1 cellular context compared by ENCODE assay signal in the genomic region with DNA sequence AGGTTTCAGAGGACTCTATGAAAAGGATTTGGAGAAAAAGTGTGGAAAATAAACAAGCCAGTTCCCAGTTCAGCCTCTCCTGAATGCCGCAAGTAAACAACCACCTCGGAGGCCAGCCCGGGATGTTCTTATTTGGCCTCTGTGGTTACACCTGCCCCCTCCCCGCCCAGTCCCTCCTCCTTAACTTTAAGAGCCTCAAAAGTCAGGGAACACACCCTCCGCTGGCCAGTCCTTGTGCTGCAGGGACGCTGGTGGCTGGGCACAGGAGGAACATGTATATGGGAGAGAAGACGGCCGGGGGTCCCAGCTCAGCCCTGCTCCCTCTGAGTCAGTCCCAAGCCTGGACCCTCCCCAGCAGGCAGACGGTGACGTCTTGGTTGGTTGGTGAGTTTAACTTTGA.
TF ChIP-seq lines count a peak whose summit lies in the region.

No MANE protein-coding gene starts in this region.

TF ChIP-seq in HepG2, 621 proteins besides CTCF, POLR2A, EP300 and RAD21:
- TF ChIP-seq XRCC5 (optimal IDR thresholded peaks at IDR 0.05; ENCODE audit: low read length) (peak; percentile 61), SOX13 (IDR thresholded peaks at IDR 0.05) (no peak), SOX13 (CRISPR knock-in tag; conservative IDR thresholded peaks at IDR 0.05 in 1 of 2, IDR thresholded peaks at IDR 0.05 in 1 of 2) (no peak), PLRG1 (conservative IDR thresholded peaks at IDR 0.05) (no peak), ZEB1 (IDR thresholded peaks at IDR 0.05; ENCODE audit: insufficient replicate concordance, low read depth) (peak; percentile 30), SMC3 (IDR thresholded peaks at IDR 0.05; ENCODE audit: low read length) (peak; percentile 11; the same call in 1 of the 2 replicates), SRF (IDR thresholded peaks at IDR 0.05; ENCODE audit: low read depth, low read length) (peak; percentile 64; the same call in 1 of the 2 replicates), RXRA (CRISPR knock-in tag; IDR thresholded peaks at IDR 0.05) (no peak), ARNT2 (CRISPR knock-in tag; IDR thresholded peaks at IDR 0.05; ENCODE audit: low read depth) (no peak), FOXA1 (IDR thresholded peaks at IDR 0.05) (no peak), FOXA1 (CRISPR knock-in tag; IDR thresholded peaks at IDR 0.05) (peak; percentile 28; the same call in 1 of the 2 replicates), YEATS4 (CRISPR knock-in tag; IDR thresholded peaks at IDR 0.05; ENCODE audit: borderline replicate concordance) (no peak), ZFP37 (CRISPR knock-in tag; IDR thresholded peaks at IDR 0.05; ENCODE audit: borderline replicate concordance) (no peak), ZNF879 (CRISPR knock-in tag; IDR thresholded peaks at IDR 0.05) (no peak), ZNF792 (CRISPR knock-in tag; IDR thresholded peaks at IDR 0.05) (no peak)
- TF ChIP-seq, protein P1, sequence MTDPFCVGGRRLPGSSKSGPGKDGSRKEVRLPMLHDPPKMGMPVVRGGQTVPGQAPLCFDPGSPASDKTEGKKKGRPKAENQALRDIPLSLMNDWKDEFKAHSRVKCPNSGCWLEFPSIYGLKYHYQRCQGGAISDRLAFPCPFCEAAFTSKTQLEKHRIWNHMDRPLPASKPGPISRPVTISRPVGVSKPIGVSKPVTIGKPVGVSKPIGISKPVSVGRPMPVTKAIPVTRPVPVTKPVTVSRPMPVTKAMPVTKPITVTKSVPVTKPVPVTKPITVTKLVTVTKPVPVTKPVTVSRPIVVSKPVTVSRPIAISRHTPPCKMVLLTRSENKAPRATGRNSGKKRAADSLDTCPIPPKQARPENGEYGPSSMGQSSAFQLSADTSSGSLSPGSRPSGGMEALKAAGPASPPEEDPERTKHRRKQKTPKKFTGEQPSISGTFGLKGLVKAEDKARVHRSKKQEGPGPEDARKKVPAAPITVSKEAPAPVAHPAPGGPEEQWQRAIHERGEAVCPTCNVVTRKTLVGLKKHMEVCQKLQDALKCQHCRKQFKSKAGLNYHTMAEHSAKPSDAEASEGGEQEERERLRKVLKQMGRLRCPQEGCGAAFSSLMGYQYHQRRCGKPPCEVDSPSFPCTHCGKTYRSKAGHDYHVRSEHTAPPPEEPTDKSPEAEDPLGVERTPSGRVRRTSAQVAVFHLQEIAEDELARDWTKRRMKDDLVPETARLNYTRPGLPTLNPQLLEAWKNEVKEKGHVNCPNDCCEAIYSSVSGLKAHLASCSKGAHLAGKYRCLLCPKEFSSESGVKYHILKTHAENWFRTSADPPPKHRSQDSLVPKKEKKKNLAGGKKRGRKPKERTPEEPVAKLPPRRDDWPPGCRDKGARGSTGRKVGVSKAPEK (CRISPR knock-in tag; IDR thresholded peaks at IDR 0.05; ENCODE audit: borderline replicate concordance) = no peak
- TF ChIP-seq, protein P2, sequence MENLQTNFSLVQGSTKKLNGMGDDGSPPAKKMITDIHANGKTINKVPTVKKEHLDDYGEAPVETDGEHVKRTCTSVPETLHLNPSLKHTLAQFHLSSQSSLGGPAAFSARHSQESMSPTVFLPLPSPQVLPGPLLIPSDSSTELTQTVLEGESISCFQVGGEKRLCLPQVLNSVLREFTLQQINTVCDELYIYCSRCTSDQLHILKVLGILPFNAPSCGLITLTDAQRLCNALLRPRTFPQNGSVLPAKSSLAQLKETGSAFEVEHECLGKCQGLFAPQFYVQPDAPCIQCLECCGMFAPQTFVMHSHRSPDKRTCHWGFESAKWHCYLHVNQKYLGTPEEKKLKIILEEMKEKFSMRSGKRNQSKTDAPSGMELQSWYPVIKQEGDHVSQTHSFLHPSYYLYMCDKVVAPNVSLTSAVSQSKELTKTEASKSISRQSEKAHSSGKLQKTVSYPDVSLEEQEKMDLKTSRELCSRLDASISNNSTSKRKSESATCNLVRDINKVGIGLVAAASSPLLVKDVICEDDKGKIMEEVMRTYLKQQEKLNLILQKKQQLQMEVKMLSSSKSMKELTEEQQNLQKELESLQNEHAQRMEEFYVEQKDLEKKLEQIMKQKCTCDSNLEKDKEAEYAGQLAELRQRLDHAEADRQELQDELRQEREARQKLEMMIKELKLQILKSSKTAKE (CRISPR knock-in tag; IDR thresholded peaks at IDR 0.05; ENCODE audit: borderline replicate concordance) = no peak
- TF ChIP-seq, protein P3, sequence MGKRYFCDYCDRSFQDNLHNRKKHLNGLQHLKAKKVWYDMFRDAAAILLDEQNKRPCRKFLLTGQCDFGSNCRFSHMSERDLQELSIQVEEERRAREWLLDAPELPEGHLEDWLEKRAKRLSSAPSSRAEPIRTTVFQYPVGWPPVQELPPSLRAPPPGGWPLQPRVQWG (CRISPR knock-in tag; IDR thresholded peaks at IDR 0.05; ENCODE audit: borderline replicate concordance, low read depth) = no peak
- TF ChIP-seq, protein P4, sequence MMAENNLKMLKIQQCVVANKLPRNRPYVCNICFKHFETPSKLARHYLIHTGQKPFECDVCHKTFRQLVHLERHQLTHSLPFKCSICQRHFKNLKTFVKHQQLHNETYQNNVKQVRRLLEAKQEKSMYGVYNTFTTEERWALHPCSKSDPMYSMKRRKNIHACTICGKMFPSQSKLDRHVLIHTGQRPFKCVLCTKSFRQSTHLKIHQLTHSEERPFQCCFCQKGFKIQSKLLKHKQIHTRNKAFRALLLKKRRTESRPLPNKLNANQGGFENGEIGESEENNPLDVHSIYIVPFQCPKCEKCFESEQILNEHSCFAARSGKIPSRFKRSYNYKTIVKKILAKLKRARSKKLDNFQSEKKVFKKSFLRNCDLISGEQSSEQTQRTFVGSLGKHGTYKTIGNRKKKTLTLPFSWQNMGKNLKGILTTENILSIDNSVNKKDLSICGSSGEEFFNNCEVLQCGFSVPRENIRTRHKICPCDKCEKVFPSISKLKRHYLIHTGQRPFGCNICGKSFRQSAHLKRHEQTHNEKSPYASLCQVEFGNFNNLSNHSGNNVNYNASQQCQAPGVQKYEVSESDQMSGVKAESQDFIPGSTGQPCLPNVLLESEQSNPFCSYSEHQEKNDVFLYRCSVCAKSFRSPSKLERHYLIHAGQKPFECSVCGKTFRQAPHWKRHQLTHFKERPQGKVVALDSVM (CRISPR knock-in tag; IDR thresholded peaks at IDR 0.05) = no peak
- TF ChIP-seq, protein P5, sequence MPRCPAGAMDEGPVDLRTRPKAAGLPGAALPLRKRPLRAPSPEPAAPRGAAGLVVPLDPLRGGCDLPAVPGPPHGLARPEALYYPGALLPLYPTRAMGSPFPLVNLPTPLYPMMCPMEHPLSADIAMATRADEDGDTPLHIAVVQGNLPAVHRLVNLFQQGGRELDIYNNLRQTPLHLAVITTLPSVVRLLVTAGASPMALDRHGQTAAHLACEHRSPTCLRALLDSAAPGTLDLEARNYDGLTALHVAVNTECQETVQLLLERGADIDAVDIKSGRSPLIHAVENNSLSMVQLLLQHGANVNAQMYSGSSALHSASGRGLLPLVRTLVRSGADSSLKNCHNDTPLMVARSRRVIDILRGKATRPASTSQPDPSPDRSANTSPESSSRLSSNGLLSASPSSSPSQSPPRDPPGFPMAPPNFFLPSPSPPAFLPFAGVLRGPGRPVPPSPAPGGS (CRISPR knock-in tag; IDR thresholded peaks at IDR 0.05) = no peak
